ENCODE assay signal across 24 cellular contexts in genomic region chr13:79429309-79429708, GRCh38. TPM values are rescaled to one million over a fixed set of nuclear protein-coding genes. Genes with fewer than 3 reads are reported as not detected.
DNase-seq lines count a peak whose midpoint lies in the region; ATAC-seq lines count a peak whose summit lies in the region.
"Had no signal": no experiment of that assay in that cellular context is flagged by ENCODE, and none has a peak within 500 bp of the region (broad histone marks: within the 10 kb centered on the region; RNA-seq: fewer than 3 reads in every experiment).

No MANE protein-coding gene starts in this region.

- H3K36me3 Mint-ChIP-seq in stimulated activated naive B cell treated with anti-CD40 and anti-IgM and Interleukin-4, amounts not matched to agents 10 μg/mL and 1 μg/mL and 100 μg/mL, for 72 hours: peaks cover 0 to 2% of the 10 kb centered on the region in 2 donors
- H3K36me3 Mint-ChIP-seq: CD8-positive, alpha-beta T cell; T-cell had no signal

- H3K4me1 Mint-ChIP-seq in stimulated activated naive B cell treated with anti-CD40 and anti-IgM and Interleukin-4, amounts not matched to agents 10 μg/mL and 1 μg/mL and 100 μg/mL, for 72 hours: peaks cover under 1 to 11% of the 10 kb centered on the region in 2 donors
- H3K4me1 Mint-ChIP-seq: T-cell had no signal

- no peaks in the 10 kb centered on the region for H3K27me3 Mint-ChIP-seq in stimulated activated naive B cell treated with anti-CD40 and anti-IgM and Interleukin-4, amounts not matched to agents 10 μg/mL and 1 μg/mL and 100 μg/mL, for 72 hours
- H3K27me3 Mint-ChIP-seq: T-cell had no signal

- H3K4me3 Mint-ChIP-seq in stimulated activated naive B cell treated with anti-CD40 and anti-IgM and Interleukin-4, amounts not matched to agents 10 μg/mL and 1 μg/mL and 100 μg/mL, for 72 hours: no peak overlapping the region
- H3K4me3 Mint-ChIP-seq: CD8-positive, alpha-beta T cell; T-cell had no signal

- no peak overlapping the region for H3K27ac Mint-ChIP-seq in stimulated activated naive B cell treated with anti-CD40 and anti-IgM and Interleukin-4, amounts not matched to agents 10 μg/mL and 1 μg/mL and 100 μg/mL, for 72 hours
- H3K27ac Mint-ChIP-seq: CD8-positive, alpha-beta T cell; T-cell had no signal

- H3K9me3 Mint-ChIP-seq in stimulated activated naive B cell treated with anti-CD40 and anti-IgM and Interleukin-4, amounts not matched to agents 10 μg/mL and 1 μg/mL and 100 μg/mL, for 72 hours: no peaks in the 10 kb centered on the region
- H3K9me3 Mint-ChIP-seq: CD8-positive, alpha-beta T cell; T-cell had no signal

- ATAC-seq in GM18498 (IDR thresholded peaks at IDR 0.05; ENCODE audit: unreplicated experiment) (peak; percentile 45), GM18858 (IDR thresholded peaks at IDR 0.05; ENCODE audit: unreplicated experiment) (peak; percentile 43), HG03469 (IDR thresholded peaks at IDR 0.05; ENCODE audit: unreplicated experiment) (peak; percentile 33), GM21529 (IDR thresholded peaks at IDR 0.05; ENCODE audit: unreplicated experiment) (no peak)
- ATAC-seq in stimulated activated naive B cell treated with anti-CD40 and anti-IgM and Interleukin-4, amounts not matched to agents 10 μg/mL and 1 μg/mL and 100 μg/mL, for 72 hours (replicated peaks): peak; percentile 41 to 53
- ATAC-seq: A549; CD8-positive, alpha-beta T cell; HCT116; Panc1; T-cell had no signal

- DNase-seq in stimulated activated naive B cell treated with anti-CD40 and anti-IgM and Interleukin-4, amounts not matched to agents 10 μg/mL and 1 μg/mL and 100 μg/mL, for 72 hours: no peak
- DNase-seq in GM03348 (ENCODE audit: low spot score) (no peak), mucosa of gallbladder (ENCODE audit: low spot score) (no peak)
- DNase-seq: AML-193; C1 segment of cervical spinal cord; Caco-2; CD8-positive, alpha-beta T cell; EL; GDM1; KBM-7; MV-4-11; NCI-H1105; NCI-H1436 treated with DMSO at 0.1 percent for 48 hours; NCI-H1930; NCI-H69; SHP77; T-cell had no signal

RNA-seq across cellular contexts. Expression of gene RBM26, which starts 23.3 kb away (rescaled TPM):
- total RNA-seq in mucosa of gallbladder: 29.7 TPM

RNA-seq across cellular contexts. Expression of gene NDFIP2, which starts 51.6 kb away (rescaled TPM):
- total RNA-seq in mucosa of gallbladder: 46.7 TPM
